ENCODE assay signal across 1 cellular context in the genomic region with DNA sequence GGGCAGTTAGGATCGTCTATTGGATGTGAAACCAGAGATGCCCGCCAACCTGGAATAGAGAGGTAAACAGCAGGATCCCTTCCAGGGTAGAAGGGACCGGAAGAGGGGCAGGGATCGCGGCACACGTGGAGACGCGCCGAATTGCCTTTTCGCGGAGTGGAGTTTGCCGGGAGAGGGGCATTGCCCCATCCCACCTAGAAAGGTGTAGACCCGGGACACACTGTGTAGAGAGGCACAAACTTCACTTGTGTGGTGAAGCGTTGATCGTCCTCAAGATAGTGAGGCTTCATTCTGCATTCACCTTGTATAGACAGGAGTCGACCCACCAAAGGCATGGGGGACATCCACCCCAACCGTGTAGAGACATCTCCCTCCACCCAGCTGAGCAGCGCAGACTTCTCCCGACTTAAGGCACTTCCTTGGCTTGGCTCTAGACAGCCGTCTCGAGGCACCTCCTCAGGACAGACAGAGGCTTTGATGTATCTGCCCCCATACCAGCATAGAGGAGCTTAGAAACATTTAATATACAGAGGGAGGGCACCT.
TF ChIP-seq lines count a peak whose summit lies in the region.

No MANE protein-coding gene starts in this region.

TF ChIP-seq in K562, 482 proteins besides CTCF, POLR2A, EP300 and RAD21 (continued from another document and continues in another):
- TF ChIP-seq, protein P1, sequence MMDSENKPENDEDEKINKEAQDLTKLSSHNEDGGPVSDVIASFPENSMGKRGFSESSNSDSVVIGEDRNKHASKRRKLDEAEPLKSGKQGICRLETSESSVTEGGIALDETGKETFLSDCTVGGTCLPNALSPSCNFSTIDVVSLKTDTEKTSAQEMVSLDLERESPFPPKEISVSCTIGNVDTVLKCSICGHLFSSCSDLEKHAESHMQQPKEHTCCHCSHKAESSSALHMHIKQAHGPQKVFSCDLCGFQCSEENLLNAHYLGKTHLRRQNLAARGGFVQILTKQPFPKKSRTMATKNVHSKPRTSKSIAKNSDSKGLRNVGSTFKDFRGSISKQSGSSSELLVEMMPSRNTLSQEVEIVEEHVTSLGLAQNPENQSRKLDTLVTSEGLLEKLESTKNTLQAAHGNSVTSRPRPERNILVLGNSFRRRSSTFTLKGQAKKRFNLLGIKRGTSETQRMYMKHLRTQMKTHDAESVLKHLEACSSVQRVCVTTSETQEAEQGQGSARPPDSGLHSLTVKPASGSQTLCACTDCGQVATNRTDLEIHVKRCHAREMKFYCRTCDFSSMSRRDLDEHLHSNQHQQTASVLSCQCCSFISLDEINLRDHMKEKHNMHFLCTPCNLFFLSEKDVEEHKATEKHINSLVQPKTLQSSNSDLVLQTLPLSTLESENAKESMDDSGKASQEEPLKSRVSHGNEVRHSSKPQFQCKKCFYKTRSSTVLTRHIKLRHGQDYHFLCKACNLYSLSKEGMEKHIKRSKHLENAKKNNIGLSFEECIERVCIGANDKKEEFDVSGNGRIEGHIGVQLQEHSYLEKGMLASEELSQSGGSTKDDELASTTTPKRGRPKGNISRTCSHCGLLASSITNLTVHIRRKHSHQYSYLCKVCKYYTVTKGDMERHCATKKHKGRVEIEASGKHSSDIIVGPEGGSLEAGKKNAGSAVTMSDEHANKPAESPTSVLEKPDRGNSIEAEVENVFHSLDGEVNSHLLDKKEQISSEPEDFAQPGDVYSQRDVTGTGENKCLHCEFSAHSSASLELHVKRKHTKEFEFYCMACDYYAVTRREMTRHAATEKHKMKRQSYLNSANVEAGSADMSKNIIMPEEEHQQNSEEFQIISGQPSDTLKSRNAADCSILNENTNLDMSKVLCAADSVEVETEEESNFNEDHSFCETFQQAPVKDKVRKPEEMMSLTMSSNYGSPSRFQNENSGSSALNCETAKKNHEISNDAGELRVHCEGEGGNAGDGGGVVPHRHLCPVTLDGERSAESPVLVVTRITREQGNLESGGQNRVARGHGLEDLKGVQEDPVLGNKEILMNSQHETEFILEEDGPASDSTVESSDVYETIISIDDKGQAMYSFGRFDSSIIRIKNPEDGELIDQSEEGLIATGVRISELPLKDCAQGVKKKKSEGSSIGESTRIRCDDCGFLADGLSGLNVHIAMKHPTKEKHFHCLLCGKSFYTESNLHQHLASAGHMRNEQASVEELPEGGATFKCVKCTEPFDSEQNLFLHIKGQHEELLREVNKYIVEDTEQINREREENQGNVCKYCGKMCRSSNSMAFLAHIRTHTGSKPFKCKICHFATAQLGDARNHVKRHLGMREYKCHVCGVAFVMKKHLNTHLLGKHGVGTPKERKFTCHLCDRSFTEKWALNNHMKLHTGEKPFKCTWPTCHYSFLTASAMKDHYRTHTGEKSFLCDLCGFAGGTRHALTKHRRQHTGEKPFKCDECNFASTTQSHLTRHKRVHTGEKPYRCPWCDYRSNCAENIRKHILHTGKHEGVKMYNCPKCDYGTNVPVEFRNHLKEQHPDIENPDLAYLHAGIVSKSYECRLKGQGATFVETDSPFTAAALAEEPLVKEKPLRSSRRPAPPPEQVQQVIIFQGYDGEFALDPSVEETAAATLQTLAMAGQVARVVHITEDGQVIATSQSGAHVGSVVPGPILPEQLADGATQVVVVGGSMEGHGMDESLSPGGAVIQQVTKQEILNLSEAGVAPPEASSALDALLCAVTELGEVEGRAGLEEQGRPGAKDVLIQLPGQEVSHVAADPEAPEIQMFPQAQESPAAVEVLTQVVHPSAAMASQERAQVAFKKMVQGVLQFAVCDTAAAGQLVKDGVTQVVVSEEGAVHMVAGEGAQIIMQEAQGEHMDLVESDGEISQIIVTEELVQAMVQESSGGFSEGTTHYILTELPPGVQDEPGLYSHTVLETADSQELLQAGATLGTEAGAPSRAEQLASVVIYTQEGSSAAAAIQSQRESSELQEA (IDR thresholded peaks at IDR 0.05; ENCODE audit: low read depth) = no peak
- TF ChIP-seq, protein P2, sequence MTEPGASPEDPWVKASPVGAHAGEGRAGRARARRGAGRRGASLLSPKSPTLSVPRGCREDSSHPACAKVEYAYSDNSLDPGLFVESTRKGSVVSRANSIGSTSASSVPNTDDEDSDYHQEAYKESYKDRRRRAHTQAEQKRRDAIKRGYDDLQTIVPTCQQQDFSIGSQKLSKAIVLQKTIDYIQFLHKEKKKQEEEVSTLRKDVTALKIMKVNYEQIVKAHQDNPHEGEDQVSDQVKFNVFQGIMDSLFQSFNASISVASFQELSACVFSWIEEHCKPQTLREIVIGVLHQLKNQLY (CRISPR knock-in tag; conservative IDR thresholded peaks at IDR 0.05) = no peak
- TF ChIP-seq ZFX (CRISPR knock-in tag; IDR thresholded peaks at IDR 0.05) (no peak), RBM17 (IDR thresholded peaks at IDR 0.05; ENCODE audit: borderline replicate concordance, low read depth, low read length) (no peak), MTA2 (IDR thresholded peaks at IDR 0.05; ENCODE audit: low read depth) (no peak), KLF6 (CRISPR knock-in tag; IDR thresholded peaks at IDR 0.05; ENCODE audit: borderline replicate concordance) (no peak), U2AF1 (optimal IDR thresholded peaks at IDR 0.05; ENCODE audit: low read depth, low read length) (no peak), CEBPG (CRISPR knock-in tag; IDR thresholded peaks at IDR 0.05) (no peak), CEBPG (tag; conservative IDR thresholded peaks at IDR 0.05 in 1 of 2, IDR thresholded peaks at IDR 0.05 in 1 of 2) (no peak), RBM34 (IDR thresholded peaks at IDR 0.05; ENCODE audit: borderline replicate concordance, insufficient read depth, low read length) (no peak), C11orf30 (IDR thresholded peaks at IDR 0.05; ENCODE audit: low read depth) (no peak), NCOA4 (IDR thresholded peaks at IDR 0.05; ENCODE audit: partially characterized antibody) (no peak), FOS (IDR thresholded peaks at IDR 0.05; ENCODE audit: extremely low read depth, insufficient read length) (no peak), ZSCAN29 (IDR thresholded peaks at IDR 0.05) (no peak; the same call in 1 of the 2 replicates), MEIS2 (IDR thresholded peaks at IDR 0.05; ENCODE audit: partially characterized antibody) (no peak), NFRKB (IDR thresholded peaks at IDR 0.05; ENCODE audit: low read depth) (no peak)
- TF ChIP-seq, protein P3, sequence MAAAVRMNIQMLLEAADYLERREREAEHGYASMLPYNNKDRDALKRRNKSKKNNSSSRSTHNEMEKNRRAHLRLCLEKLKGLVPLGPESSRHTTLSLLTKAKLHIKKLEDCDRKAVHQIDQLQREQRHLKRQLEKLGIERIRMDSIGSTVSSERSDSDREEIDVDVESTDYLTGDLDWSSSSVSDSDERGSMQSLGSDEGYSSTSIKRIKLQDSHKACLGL (CRISPR knock-in tag; IDR thresholded peaks at IDR 0.05; ENCODE audit: borderline replicate concordance, poor library complexity, severe bottlenecking) = peak; percentile 74
- TF ChIP-seq, protein P4, sequence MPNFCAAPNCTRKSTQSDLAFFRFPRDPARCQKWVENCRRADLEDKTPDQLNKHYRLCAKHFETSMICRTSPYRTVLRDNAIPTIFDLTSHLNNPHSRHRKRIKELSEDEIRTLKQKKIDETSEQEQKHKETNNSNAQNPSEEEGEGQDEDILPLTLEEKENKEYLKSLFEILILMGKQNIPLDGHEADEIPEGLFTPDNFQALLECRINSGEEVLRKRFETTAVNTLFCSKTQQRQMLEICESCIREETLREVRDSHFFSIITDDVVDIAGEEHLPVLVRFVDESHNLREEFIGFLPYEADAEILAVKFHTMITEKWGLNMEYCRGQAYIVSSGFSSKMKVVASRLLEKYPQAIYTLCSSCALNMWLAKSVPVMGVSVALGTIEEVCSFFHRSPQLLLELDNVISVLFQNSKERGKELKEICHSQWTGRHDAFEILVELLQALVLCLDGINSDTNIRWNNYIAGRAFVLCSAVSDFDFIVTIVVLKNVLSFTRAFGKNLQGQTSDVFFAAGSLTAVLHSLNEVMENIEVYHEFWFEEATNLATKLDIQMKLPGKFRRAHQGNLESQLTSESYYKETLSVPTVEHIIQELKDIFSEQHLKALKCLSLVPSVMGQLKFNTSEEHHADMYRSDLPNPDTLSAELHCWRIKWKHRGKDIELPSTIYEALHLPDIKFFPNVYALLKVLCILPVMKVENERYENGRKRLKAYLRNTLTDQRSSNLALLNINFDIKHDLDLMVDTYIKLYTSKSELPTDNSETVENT (CRISPR knock-in tag; IDR thresholded peaks at IDR 0.05) = no peak
- TF ChIP-seq, protein P5, sequence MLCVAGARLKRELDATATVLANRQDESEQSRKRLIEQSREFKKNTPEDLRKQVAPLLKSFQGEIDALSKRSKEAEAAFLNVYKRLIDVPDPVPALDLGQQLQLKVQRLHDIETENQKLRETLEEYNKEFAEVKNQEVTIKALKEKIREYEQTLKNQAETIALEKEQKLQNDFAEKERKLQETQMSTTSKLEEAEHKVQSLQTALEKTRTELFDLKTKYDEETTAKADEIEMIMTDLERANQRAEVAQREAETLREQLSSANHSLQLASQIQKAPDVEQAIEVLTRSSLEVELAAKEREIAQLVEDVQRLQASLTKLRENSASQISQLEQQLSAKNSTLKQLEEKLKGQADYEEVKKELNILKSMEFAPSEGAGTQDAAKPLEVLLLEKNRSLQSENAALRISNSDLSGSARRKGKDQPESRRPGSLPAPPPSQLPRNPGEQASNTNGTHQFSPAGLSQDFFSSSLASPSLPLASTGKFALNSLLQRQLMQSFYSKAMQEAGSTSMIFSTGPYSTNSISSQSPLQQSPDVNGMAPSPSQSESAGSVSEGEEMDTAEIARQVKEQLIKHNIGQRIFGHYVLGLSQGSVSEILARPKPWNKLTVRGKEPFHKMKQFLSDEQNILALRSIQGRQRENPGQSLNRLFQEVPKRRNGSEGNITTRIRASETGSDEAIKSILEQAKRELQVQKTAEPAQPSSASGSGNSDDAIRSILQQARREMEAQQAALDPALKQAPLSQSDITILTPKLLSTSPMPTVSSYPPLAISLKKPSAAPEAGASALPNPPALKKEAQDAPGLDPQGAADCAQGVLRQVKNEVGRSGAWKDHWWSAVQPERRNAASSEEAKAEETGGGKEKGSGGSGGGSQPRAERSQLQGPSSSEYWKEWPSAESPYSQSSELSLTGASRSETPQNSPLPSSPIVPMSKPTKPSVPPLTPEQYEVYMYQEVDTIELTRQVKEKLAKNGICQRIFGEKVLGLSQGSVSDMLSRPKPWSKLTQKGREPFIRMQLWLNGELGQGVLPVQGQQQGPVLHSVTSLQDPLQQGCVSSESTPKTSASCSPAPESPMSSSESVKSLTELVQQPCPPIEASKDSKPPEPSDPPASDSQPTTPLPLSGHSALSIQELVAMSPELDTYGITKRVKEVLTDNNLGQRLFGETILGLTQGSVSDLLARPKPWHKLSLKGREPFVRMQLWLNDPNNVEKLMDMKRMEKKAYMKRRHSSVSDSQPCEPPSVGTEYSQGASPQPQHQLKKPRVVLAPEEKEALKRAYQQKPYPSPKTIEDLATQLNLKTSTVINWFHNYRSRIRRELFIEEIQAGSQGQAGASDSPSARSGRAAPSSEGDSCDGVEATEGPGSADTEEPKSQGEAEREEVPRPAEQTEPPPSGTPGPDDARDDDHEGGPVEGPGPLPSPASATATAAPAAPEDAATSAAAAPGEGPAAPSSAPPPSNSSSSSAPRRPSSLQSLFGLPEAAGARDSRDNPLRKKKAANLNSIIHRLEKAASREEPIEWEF (CRISPR knock-in tag; IDR thresholded peaks at IDR 0.05) = no peak
- TF ChIP-seq, protein P6, sequence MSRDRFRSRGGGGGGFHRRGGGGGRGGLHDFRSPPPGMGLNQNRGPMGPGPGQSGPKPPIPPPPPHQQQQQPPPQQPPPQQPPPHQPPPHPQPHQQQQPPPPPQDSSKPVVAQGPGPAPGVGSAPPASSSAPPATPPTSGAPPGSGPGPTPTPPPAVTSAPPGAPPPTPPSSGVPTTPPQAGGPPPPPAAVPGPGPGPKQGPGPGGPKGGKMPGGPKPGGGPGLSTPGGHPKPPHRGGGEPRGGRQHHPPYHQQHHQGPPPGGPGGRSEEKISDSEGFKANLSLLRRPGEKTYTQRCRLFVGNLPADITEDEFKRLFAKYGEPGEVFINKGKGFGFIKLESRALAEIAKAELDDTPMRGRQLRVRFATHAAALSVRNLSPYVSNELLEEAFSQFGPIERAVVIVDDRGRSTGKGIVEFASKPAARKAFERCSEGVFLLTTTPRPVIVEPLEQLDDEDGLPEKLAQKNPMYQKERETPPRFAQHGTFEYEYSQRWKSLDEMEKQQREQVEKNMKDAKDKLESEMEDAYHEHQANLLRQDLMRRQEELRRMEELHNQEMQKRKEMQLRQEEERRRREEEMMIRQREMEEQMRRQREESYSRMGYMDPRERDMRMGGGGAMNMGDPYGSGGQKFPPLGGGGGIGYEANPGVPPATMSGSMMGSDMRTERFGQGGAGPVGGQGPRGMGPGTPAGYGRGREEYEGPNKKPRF (IDR thresholded peaks at IDR 0.05; ENCODE audit: low read depth, low read length) = no peak
- TF ChIP-seq, protein P7, sequence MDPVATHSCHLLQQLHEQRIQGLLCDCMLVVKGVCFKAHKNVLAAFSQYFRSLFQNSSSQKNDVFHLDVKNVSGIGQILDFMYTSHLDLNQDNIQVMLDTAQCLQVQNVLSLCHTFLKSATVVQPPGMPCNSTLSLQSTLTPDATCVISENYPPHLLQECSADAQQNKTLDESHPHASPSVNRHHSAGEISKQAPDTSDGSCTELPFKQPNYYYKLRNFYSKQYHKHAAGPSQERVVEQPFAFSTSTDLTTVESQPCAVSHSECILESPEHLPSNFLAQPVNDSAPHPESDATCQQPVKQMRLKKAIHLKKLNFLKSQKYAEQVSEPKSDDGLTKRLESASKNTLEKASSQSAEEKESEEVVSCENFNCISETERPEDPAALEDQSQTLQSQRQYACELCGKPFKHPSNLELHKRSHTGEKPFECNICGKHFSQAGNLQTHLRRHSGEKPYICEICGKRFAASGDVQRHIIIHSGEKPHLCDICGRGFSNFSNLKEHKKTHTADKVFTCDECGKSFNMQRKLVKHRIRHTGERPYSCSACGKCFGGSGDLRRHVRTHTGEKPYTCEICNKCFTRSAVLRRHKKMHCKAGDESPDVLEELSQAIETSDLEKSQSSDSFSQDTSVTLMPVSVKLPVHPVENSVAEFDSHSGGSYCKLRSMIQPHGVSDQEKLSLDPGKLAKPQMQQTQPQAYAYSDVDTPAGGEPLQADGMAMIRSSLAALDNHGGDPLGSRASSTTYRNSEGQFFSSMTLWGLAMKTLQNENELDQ (CRISPR knock-in tag; IDR thresholded peaks at IDR 0.05; ENCODE audit: borderline replicate concordance) = no peak
- TF ChIP-seq, protein P8, sequence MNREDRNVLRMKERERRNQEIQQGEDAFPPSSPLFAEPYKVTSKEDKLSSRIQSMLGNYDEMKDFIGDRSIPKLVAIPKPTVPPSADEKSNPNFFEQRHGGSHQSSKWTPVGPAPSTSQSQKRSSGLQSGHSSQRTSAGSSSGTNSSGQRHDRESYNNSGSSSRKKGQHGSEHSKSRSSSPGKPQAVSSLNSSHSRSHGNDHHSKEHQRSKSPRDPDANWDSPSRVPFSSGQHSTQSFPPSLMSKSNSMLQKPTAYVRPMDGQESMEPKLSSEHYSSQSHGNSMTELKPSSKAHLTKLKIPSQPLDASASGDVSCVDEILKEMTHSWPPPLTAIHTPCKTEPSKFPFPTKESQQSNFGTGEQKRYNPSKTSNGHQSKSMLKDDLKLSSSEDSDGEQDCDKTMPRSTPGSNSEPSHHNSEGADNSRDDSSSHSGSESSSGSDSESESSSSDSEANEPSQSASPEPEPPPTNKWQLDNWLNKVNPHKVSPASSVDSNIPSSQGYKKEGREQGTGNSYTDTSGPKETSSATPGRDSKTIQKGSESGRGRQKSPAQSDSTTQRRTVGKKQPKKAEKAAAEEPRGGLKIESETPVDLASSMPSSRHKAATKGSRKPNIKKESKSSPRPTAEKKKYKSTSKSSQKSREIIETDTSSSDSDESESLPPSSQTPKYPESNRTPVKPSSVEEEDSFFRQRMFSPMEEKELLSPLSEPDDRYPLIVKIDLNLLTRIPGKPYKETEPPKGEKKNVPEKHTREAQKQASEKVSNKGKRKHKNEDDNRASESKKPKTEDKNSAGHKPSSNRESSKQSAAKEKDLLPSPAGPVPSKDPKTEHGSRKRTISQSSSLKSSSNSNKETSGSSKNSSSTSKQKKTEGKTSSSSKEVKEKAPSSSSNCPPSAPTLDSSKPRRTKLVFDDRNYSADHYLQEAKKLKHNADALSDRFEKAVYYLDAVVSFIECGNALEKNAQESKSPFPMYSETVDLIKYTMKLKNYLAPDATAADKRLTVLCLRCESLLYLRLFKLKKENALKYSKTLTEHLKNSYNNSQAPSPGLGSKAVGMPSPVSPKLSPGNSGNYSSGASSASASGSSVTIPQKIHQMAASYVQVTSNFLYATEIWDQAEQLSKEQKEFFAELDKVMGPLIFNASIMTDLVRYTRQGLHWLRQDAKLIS (CRISPR knock-in tag; IDR thresholded peaks at IDR 0.05) = no peak
